ENCODE assay signal across 8 cellular contexts in genomic region chr3:14467723-14468620, GRCh38.
DNase-seq lines count a peak whose midpoint lies in the region; ATAC-seq and TF ChIP-seq lines count a peak whose summit lies in the region.

No MANE protein-coding gene starts in this region.

- peaks cover 23% of the 10 kb centered on the region for H3K36me3 Mint-ChIP-seq in T-cell

- H3K4me1 ChIP-seq in iPS-20b (ENCODE audit: insufficient read depth, low read length), result 0 out of 2 replicates have a peak, but pooled peaks cover 1% of the 10 kb centered on the region

- POLR2A ChIA-PET in T-cell (lab: Charles Lee), result no interaction called here

- H3K4me3 Mint-ChIP-seq in T-cell, result no peak overlapping the region

- no peaks in the 10 kb centered on the region for H3K27me3 Mint-ChIP-seq in T-cell

- TF ChIP-seq CTCF in AG09319 (IDR thresholded peaks at IDR 0.05; ENCODE audit: low read depth, low read length), result peak; percentile 89

- ATAC-seq in T-cell (replicated peaks in 1 of 4) (peak; percentile 47 to 77 (median 66)), HG03159 (IDR thresholded peaks at IDR 0.05; ENCODE audit: unreplicated experiment) (no peak)

- peak overlapping the region; percentile 47 for H3K27ac ChIP-seq in iPS-20b (ENCODE audit: low read length)

- H3K4me3 ChIP-seq in iPS-20b (ENCODE audit: low read length), result no peak overlapping the region

- CTCF ChIA-PET in T-cell (lab: Charles Lee), result interaction anchor here (0.6 to 3.6 kb wide), 26 partner anchors 9 to 1913 kb away, joined by 3 to 16 read pairs (median 4); no protein-coding TSS in a partner anchor

- no peak for DNase-seq in AG09319 (ENCODE audit: extremely low read depth, low read depth)
- peak; percentile 43 for DNase-seq in H4 (ENCODE audit: low spot score)
- peak in 29 of 34 experiments; percentile 8 to 53 (median 30) for DNase-seq in T-cell
- DNase-seq in astrocyte of the hippocampus (ENCODE audit: low read depth, low spot score), result peak; percentile 69
- DNase-seq in stimulated activated CD4-positive, alpha-beta T cell treated with anti-CD3 and anti-CD28 coated beads, Interleukin-4, amount 100 ng/mL, for 4 hours, result peak; percentile 16 to 35
- no peak for DNase-seq in A172 (ENCODE audit: low spot score)

- H3K9ac ChIP-seq in iPS-20b (ENCODE audit: low read depth, low read length), result no peak overlapping the region

- H3K27me3 ChIP-seq in iPS-20b (ENCODE audit: insufficient read depth, low read length), result no peaks in the 10 kb centered on the region

- no peaks in the 10 kb centered on the region for H3K4me1 Mint-ChIP-seq in T-cell

- no peaks in the 10 kb centered on the region for H3K9me3 ChIP-seq in iPS-20b (ENCODE audit: insufficient read depth, low read depth, low read length)

- no peak overlapping the region for H3K27ac Mint-ChIP-seq in T-cell

- H3K36me3 ChIP-seq in iPS-20b (ENCODE audit: insufficient read depth, low read depth, low read length), result peaks cover 91% of the 10 kb centered on the region

- no peaks in the 10 kb centered on the region for H3K9me3 Mint-ChIP-seq in T-cell

Comparison
In these comparisons a context has a peak if more than half of its experiments do, and no peak if none do; other contexts are left out.
1. DNase-seq: peak in H4 (single experiment), T-cell (29 of 34), astrocyte of the hippocampus (single experiment) and stimulated activated CD4-positive, alpha-beta T cell treated with anti-CD3 and anti-CD28 coated beads, Interleukin-4, amount 100 ng/mL, for 4 hours (2 of 2); none in AG09319 (single experiment) and A172 (single experiment).